1 cellular context compared by ENCODE assay signal in the genomic region with DNA sequence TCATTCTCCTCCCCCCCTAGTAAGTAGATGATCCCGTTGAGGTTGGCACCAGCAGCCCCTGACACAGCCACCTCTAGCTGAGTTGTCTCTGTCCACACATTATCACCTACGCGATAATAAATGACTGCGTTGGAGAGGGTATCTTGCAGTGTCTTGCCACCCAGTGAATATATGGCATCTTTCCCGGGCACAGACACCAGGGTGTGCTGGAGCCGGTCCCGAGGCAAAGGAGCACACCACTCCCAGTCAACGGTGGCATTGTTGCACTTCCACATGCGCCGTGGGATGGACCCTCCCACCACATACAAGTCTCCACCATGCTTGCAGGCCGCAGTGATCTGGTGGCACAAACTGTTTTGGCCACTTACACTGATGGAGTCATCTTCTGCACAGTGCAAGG.
TF ChIP-seq lines count a peak whose summit lies in the region.

No MANE protein-coding gene starts in this region.

TF ChIP-seq in IMR-90, 13 proteins besides CTCF, POLR2A, EP300 and RAD21 (continued from another document):
- TF ChIP-seq SMC3 (IDR thresholded peaks at IDR 0.05; ENCODE audit: low read depth, low read length) = no peak
- TF ChIP-seq, protein P1, sequence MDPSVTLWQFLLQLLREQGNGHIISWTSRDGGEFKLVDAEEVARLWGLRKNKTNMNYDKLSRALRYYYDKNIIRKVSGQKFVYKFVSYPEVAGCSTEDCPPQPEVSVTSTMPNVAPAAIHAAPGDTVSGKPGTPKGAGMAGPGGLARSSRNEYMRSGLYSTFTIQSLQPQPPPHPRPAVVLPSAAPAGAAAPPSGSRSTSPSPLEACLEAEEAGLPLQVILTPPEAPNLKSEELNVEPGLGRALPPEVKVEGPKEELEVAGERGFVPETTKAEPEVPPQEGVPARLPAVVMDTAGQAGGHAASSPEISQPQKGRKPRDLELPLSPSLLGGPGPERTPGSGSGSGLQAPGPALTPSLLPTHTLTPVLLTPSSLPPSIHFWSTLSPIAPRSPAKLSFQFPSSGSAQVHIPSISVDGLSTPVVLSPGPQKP (IDR thresholded peaks at IDR 0.05; ENCODE audit: borderline replicate concordance, low read depth, low read length) = no peak
- TF ChIP-seq BHLHE40 (IDR thresholded peaks at IDR 0.05; ENCODE audit: low read depth, low read length) = no peak
- no peak for TF ChIP-seq FOS (IDR thresholded peaks at IDR 0.05; ENCODE audit: low read depth, low read length)
- no peak for TF ChIP-seq NFE2L2 (IDR thresholded peaks at IDR 0.05; ENCODE audit: low read depth, low read length)
- TF ChIP-seq CEBPB (IDR thresholded peaks at IDR 0.05; ENCODE audit: low read depth, low read length) = no peak
